In genomic region chr10:5511231-5511884, GRCh38 we compare ENCODE assay signal across 17 cellular contexts. TPM values are rescaled to one million over a fixed set of nuclear protein-coding genes. Genes with fewer than 3 reads are reported as not detected.
A peak's percentile ranks its signal among the peaks of the same experiment; 100 is the strongest.
DNase-seq lines count a peak whose midpoint lies in the region; ATAC-seq and TF ChIP-seq lines count a peak whose summit lies in the region.
"Had no signal": no experiment of that assay in that cellular context is flagged by ENCODE, and none has a peak within 500 bp of the region (broad histone marks: within the 10 kb centered on the region; RNA-seq: fewer than 3 reads in every experiment).

No MANE protein-coding gene starts in this region.

- no peak for ATAC-seq in GM19035 (IDR thresholded peaks at IDR 0.05; ENCODE audit: unreplicated experiment)
- ATAC-seq: CD8-positive, alpha-beta T cell had no signal

- no peak overlapping the region for H3K9ac ChIP-seq in trophoblast cell (ENCODE audit: low read length)

- H4K91ac ChIP-seq in trophoblast cell (ENCODE audit: low read depth, low read length) = peak overlapping the region; percentile 53

- no CpG with 5 or more reads among the region's 32 CpGs for WGBS in trophoblast cell (ENCODE audit: extremely low coverage, insufficient coverage, insufficient read length)

- H2AK5ac ChIP-seq in trophoblast cell (ENCODE audit: low read length) = peak overlapping the region; percentile 50

- H3K4me2 ChIP-seq in trophoblast cell (ENCODE audit: low read length) = no peak overlapping the region

- H3K4me1 ChIP-seq in trophoblast cell (ENCODE audit: control insufficient read depth in 1 of 2, insufficient read depth in 2 of 2, low read length in 2 of 2) = peaks cover 7 to 21% of the 10 kb centered on the region in 2 experiments

- no peak overlapping the region for H2BK5ac ChIP-seq in trophoblast cell (ENCODE audit: low read depth, low read length, poor library complexity)

- no peak overlapping the region for H4K12ac ChIP-seq in trophoblast cell (ENCODE audit: low read depth, low read length)

- H4K8ac ChIP-seq in trophoblast cell (ENCODE audit: low read depth, low read length) = no peak overlapping the region

- H3K9me3 ChIP-seq in trophoblast cell (ENCODE audit: insufficient read depth, low read depth, low read length) = no peaks in the 10 kb centered on the region

- no peak overlapping the region for H3K23ac ChIP-seq in trophoblast cell (ENCODE audit: low read length)

- no peak overlapping the region for H2AFZ ChIP-seq in trophoblast cell (ENCODE audit: insufficient read depth, low read length, poor library complexity)

- peaks cover 2% of the 10 kb centered on the region for H3K79me2 ChIP-seq in trophoblast cell (ENCODE audit: control insufficient read depth, insufficient read depth, low read length, poor library complexity)

- H3K4me3 ChIP-seq in H7 (ENCODE audit: insufficient read depth, low read depth, low read length) (no peak overlapping the region), trophoblast cell (ENCODE audit: low read depth, low read length) (no peak overlapping the region)

- peak overlapping the region; percentile 30; the same call in 1 of the 2 replicates for H3K27ac ChIP-seq in C4-2B
- no peak overlapping the region for H3K27ac ChIP-seq in trophoblast cell (ENCODE audit: low read depth, low read length)

- no peak overlapping the region for H2BK12ac ChIP-seq in trophoblast cell (ENCODE audit: low read length)

- H3K36me3 ChIP-seq in H7 (replicated peaks; ENCODE audit: control insufficient read depth, insufficient read depth, low read length) (no peaks in the 10 kb centered on the region), trophoblast cell (ENCODE audit: control insufficient read depth in 1 of 2, insufficient read depth in 2 of 2, low read length in 2 of 2) (no peaks in the 10 kb centered on the region)

- DNase-seq in H7 (peak; percentile 85), iPS-NIHi7 (ENCODE audit: extremely low spot score) (peak; percentile 56), trophoblast cell (no peak), NCI-H146 treated with DMSO at 0.1 percent for 48 hours (lab: John Stamatoyannopoulos, UW; ENCODE audit: unreplicated experiment) (no peak), GOT3 (lab: John Stamatoyannopoulos, UW) (no peak), NCI-H1417 treated with DMSO at 0.1 percent for 48 hours (lab: John Stamatoyannopoulos, UW) (no peak)
- DNase-seq: CD8-positive, alpha-beta T cell; HCEC 1CT; NCI-H1105 treated with DMSO at 0.1 percent for 48 hours; NCI-H187 treated with DMSO at 0.1 percent for 48 hours; NCI-H226; NCI-H524; NCI-H82; Right ventricle myocardium superior had no signal

- no peak overlapping the region for H2BK120ac ChIP-seq in trophoblast cell (ENCODE audit: insufficient read depth, low read length, poor library complexity)

- peaks cover 11% of the 10 kb centered on the region for H3K79me1 ChIP-seq in trophoblast cell (ENCODE audit: low read length)

- H3K18ac ChIP-seq in trophoblast cell (ENCODE audit: low read length) = no peak overlapping the region

- no peak overlapping the region for H3K14ac ChIP-seq in trophoblast cell (ENCODE audit: low read length)

- no peak for TF ChIP-seq CTCF in C4-2B (conservative IDR thresholded peaks at IDR 0.05)

- no peak overlapping the region for H3K4ac ChIP-seq in trophoblast cell (ENCODE audit: low read depth, low read length)

- H3K27me3 ChIP-seq in H7 (ENCODE audit: control insufficient read depth, insufficient read depth, low read length) (no peaks in the 10 kb centered on the region), trophoblast cell (ENCODE audit: insufficient read depth, low read length) (no peaks in the 10 kb centered on the region)

RNA-seq across cellular contexts. Expression of gene CALML5, which starts 12.0 kb away (rescaled TPM):
- not detected in 2 replicates for total RNA-seq in H7 (2014; rRNA removed; shearing (Covaris generic))
- polyA plus RNA-seq in trophoblast cell (2013) = 0.07 and 0.14 TPM in 2 replicates
- total RNA-seq: CD8-positive, alpha-beta T cell; Right ventricle myocardium superior had no signal
- polyA plus RNA-seq: BJ had no signal

RNA-seq across cellular contexts. Expression of gene CALML3, which starts 13.4 kb away (rescaled TPM):
- not detected in 2 replicates for total RNA-seq in H7 (2014; rRNA removed; shearing (Covaris generic))
- not detected in 2 replicates for polyA plus RNA-seq in trophoblast cell (2013)
- total RNA-seq: CD8-positive, alpha-beta T cell; Right ventricle myocardium superior had no signal
- polyA plus RNA-seq: BJ had no signal

Comparison
In these comparisons a context has a peak if more than half of its experiments do, and no peak if none do; other contexts are left out.
1. DNase-seq: peak in H7 (single experiment) and iPS-NIHi7 (single experiment); none in trophoblast cell (0 of 2), NCI-H146 treated with DMSO at 0.1 percent for 48 hours (single experiment), GOT3 (single experiment) and NCI-H1417 treated with DMSO at 0.1 percent for 48 hours (single experiment).